Comparison of ENCODE assay signal across 9 cellular contexts in the genomic region with DNA sequence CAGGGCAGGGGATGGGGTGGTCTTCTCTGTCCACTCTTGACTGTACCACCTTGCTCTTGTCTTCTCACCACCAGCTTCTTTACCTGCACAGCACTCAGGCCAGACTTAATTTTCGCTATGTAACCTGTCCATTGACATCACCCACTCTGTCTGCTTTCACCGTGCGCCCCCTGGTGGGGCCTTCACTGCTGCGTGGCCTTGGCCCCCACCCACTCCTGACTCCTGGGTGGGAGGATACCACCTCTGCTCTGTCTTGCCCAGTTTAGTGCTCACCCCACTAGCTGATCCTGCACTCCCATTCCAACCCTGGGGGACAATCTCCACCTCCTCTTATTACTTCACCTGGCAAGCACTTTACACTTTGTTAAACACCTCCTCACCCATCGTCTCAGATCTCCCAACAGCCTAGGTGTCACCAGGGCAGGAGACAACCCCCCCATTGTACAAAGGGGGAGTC. TPM values are rescaled to one million over a fixed set of nuclear protein-coding genes. Genes with fewer than 3 reads are reported as not detected.
DNase-seq lines count a peak whose midpoint lies in the region; ATAC-seq and TF ChIP-seq lines count a peak whose summit lies in the region.
"Had no signal": no experiment of that assay in that cellular context is flagged by ENCODE, and none has a peak within 500 bp of the region (broad histone marks: within the 10 kb centered on the region; RNA-seq: fewer than 3 reads in every experiment).

No MANE protein-coding gene starts in this region.

- intact Hi-C loops in HCT116 (cut with micrococcal nuclease) = loop anchor here (1.0 to 5.0 kb wide), 4 partner anchors 29 to 408 kb away; no protein-coding TSS in a partner anchor
- intact Hi-C loops in gastrocnemius medialis (cut with DNase I; ENCODE audit: low total_unique reads) = loop anchor here (1.0 kb wide), 2 partner anchors 29 to 190 kb away; no protein-coding TSS in a partner anchor

- no peak for DNase-seq in AG09319 (ENCODE audit: extremely low read depth, low read depth)
- DNase-seq in HCT116 (ENCODE audit: low read depth, low spot score) = peak; percentile 37
- DNase-seq in SK-N-DZ (ENCODE audit: low spot score) = peak; percentile 51
- DNase-seq in activated gamma-delta T cell treated with anti-CD3 and anti-CD28 coated beads, Interleukin-2, amount 50 U/mL, for 16 hours (ENCODE audit: low read depth) = peak; percentile 64
- DNase-seq in cardiac muscle cell (ENCODE audit: low read depth in 1 of 2, low spot score in 1 of 2) = peak; percentile 65 to 67
- peak in 1 of 2 donors; percentile 61 for DNase-seq in gastrocnemius medialis
- DNase-seq in occipital lobe (lab: John Stamatoyannopoulos, UW) = no peak

- H3K4me3 ChIP-seq in HCT116 (replicated peaks in 1 of 2; ENCODE audit: low read depth in 1 of 2, low read length in 2 of 2) (no peak overlapping the region), cardiac muscle cell (no peak overlapping the region), gastrocnemius medialis (no peak overlapping the region)

- no peaks in the 10 kb centered on the region for H3K36me3 ChIP-seq in HCT116 (ENCODE audit: control insufficient read depth in 1 of 2, insufficient read depth in 2 of 2, low read length in 2 of 2)
- no peaks in the 10 kb centered on the region for H3K36me3 ChIP-seq in cardiac muscle cell
- H3K36me3 ChIP-seq in gastrocnemius medialis = no peaks in the 10 kb centered on the region

- H3K9me2 ChIP-seq in HCT116 (ENCODE audit: insufficient read depth) = no peaks in the 10 kb centered on the region

- no peak overlapping the region for H3K9ac ChIP-seq in HCT116 (ENCODE audit: low read length)

- H3K9me3 ChIP-seq in HCT116 (ENCODE audit: control insufficient read depth in 1 of 2, insufficient read depth in 1 of 2, low read depth in 1 of 2, low read length in 2 of 2) = no peaks in the 10 kb centered on the region
- no peaks in the 10 kb centered on the region for H3K9me3 ChIP-seq in cardiac muscle cell (ENCODE audit: low read depth)
- no peaks in the 10 kb centered on the region for H3K9me3 ChIP-seq in gastrocnemius medialis

- in situ Hi-C loops in gastrocnemius medialis (cut with MboI; ENCODE audit: low sequenced_read_pairs in 4 of 4) = loop anchor here in 2 of 4 donors (10.0 kb wide), 1 partner anchor 180 kb away; a partner anchor contains a TSS

- no peak overlapping the region for H2AFZ ChIP-seq in HCT116 (ENCODE audit: low read depth, low read length, poor library complexity, severe bottlenecking)

- H3K27ac ChIP-seq in HCT116 (ENCODE audit: low read depth, low read length) = no peak overlapping the region
- H3K27ac ChIP-seq in cardiac muscle cell = no peak overlapping the region
- H3K27ac ChIP-seq in gastrocnemius medialis = no peak overlapping the region

- ATAC-seq in HCT116 (peak; percentile 67), gastrocnemius medialis (peak in 1 of 2 donors; percentile 29), GM21717 (IDR thresholded peaks at IDR 0.05; ENCODE audit: unreplicated experiment) (no peak)

- RAD21 ChIA-PET in HCT116 (lab: Charles Lee; ENCODE audit: low non-redundant PET in 1 of 2, low total read pairs in 2 of 2, uncharacterized antibody in 2 of 2, unreplicated experiment in 2 of 2) = interaction anchor here in 1 of 2 experiments (1.0 kb wide), 1 partner anchor 429 kb away, joined by 3 read pairs; no protein-coding TSS in a partner anchor

- no peaks in the 10 kb centered on the region for H3K79me2 ChIP-seq in HCT116 (ENCODE audit: insufficient read depth, low read length)

- H3K4me2 ChIP-seq in HCT116 (ENCODE audit: low read length) = no peak overlapping the region

- TF ChIP-seq CTCF in AG09319 (IDR thresholded peaks at IDR 0.05; ENCODE audit: low read depth, low read length) = peak; percentile 92
- TF ChIP-seq CTCF in HCT116 (IDR thresholded peaks at IDR 0.05 in 2 of 3, conservative IDR thresholded peaks at IDR 0.05 in 1 of 3; ENCODE audit: borderline replicate concordance in 1 of 3, insufficient read depth in 1 of 3, low read depth in 2 of 3, low read length in 2 of 3) = peak; percentile 90 to 95 (median 92)
- TF ChIP-seq CTCF in cardiac muscle cell (IDR thresholded peaks at IDR 0.05; ENCODE audit: low read depth, low read length) = peak; percentile 92
- TF ChIP-seq CTCF in gastrocnemius medialis (IDR thresholded peaks at IDR 0.05 in 4 of 5, conservative IDR thresholded peaks at IDR 0.05 in 1 of 5) = peak; percentile 70 to 89 (median 87)

- no TSS peak for BruUV-seq in HCT116 (replicated peaks; lab: Mats Ljungman, UMichigan)

- POLR2A ChIA-PET in HCT116 (lab: Charles Lee) = no interaction called here

- TF ChIP-seq POLR2A in HCT116 (IDR thresholded peaks at IDR 0.05; ENCODE audit: borderline replicate concordance, extremely low read depth, insufficient read depth, insufficient read length) (no peak), gastrocnemius medialis (IDR thresholded peaks at IDR 0.05) (no peak)

- CTCF ChIA-PET in HCT116 (lab: Charles Lee) = interaction anchor here (0.6 to 2.0 kb wide), 8 partner anchors 14 to 529 kb away, joined by 3 to 7 read pairs (median 4); no protein-coding TSS in a partner anchor

- no peaks in the 10 kb centered on the region for H4K20me1 ChIP-seq in HCT116 (ENCODE audit: insufficient read depth)

- H3K4me1 ChIP-seq in HCT116 (ENCODE audit: control insufficient read depth in 1 of 2, insufficient read depth in 2 of 2, low read length in 2 of 2) (peaks cover 0 to 13% of the 10 kb centered on the region in 2 experiments; a peak in 2 of 4 replicates), cardiac muscle cell (ENCODE audit: low read depth) (peaks cover 31% of the 10 kb centered on the region), gastrocnemius medialis (peaks cover 11 to 14% of the 10 kb centered on the region in 2 donors)

- H3K27me3 ChIP-seq in HCT116 (ENCODE audit: insufficient read depth, low read length) (no peaks in the 10 kb centered on the region), cardiac muscle cell (no peaks in the 10 kb centered on the region), gastrocnemius medialis (no peaks in the 10 kb centered on the region)

- TF ChIP-seq RAD21 in HCT116 (IDR thresholded peaks at IDR 0.05; ENCODE audit: low read depth) = peak; percentile 88

TF ChIP-seq in HCT116, 20 proteins besides CTCF, POLR2A, EP300 and RAD21:
- TF ChIP-seq, protein P1, sequence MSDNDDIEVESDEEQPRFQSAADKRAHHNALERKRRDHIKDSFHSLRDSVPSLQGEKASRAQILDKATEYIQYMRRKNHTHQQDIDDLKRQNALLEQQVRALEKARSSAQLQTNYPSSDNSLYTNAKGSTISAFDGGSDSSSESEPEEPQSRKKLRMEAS (IDR thresholded peaks at IDR 0.05) = no peak
- TF ChIP-seq YY1 (IDR thresholded peaks at IDR 0.05; ENCODE audit: extremely low read depth, insufficient replicate concordance, low read depth, low read length) = peak; percentile 37
- TF ChIP-seq, protein P2, sequence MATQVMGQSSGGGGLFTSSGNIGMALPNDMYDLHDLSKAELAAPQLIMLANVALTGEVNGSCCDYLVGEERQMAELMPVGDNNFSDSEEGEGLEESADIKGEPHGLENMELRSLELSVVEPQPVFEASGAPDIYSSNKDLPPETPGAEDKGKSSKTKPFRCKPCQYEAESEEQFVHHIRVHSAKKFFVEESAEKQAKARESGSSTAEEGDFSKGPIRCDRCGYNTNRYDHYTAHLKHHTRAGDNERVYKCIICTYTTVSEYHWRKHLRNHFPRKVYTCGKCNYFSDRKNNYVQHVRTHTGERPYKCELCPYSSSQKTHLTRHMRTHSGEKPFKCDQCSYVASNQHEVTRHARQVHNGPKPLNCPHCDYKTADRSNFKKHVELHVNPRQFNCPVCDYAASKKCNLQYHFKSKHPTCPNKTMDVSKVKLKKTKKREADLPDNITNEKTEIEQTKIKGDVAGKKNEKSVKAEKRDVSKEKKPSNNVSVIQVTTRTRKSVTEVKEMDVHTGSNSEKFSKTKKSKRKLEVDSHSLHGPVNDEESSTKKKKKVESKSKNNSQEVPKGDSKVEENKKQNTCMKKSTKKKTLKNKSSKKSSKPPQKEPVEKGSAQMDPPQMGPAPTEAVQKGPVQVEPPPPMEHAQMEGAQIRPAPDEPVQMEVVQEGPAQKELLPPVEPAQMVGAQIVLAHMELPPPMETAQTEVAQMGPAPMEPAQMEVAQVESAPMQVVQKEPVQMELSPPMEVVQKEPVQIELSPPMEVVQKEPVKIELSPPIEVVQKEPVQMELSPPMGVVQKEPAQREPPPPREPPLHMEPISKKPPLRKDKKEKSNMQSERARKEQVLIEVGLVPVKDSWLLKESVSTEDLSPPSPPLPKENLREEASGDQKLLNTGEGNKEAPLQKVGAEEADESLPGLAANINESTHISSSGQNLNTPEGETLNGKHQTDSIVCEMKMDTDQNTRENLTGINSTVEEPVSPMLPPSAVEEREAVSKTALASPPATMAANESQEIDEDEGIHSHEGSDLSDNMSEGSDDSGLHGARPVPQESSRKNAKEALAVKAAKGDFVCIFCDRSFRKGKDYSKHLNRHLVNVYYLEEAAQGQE (IDR thresholded peaks at IDR 0.05; ENCODE audit: low read depth) = no peak

RNA-seq across cellular contexts. Expression of a gene that starts 17.7 kb away (rescaled TPM):
- total RNA-seq in HCT116 (2021; ENCODE audit: unreplicated experiment) (0.32 TPM), cardiac muscle cell (101 and 121 TPM in 2 replicates), gastrocnemius medialis (1 to 10 TPM; 2.3 to 7.9 (median 7.3) TPM), occipital lobe (2.3 TPM)
- polyA plus RNA-seq in HCT116 (2012) = 0.48 and 0.50 TPM in 2 replicates
- 0.43 and 0.46 TPM in 2 replicates for polyA plus RNA-seq in SK-N-DZ (2014; cell fraction: cytosol; rRNA removed)
- 1.3 and 2.0 TPM in 2 replicates for polyA plus RNA-seq in SK-N-DZ (2014; cell fraction: nucleus; rRNA removed)
- 112 and 164 TPM in 2 replicates for polyA plus RNA-seq in cardiac muscle cell
- total RNA-seq: mononuclear cell had no signal

RNA-seq across cellular contexts. Expression of a gene that starts 32.0 kb away (rescaled TPM):
- total RNA-seq in HCT116 (2021; ENCODE audit: unreplicated experiment) = not detected
- polyA plus RNA-seq in HCT116 (2012) = not detected in 2 replicates
- not detected in 2 replicates for polyA plus RNA-seq in SK-N-DZ (2014; cell fraction: cytosol; rRNA removed)
- polyA plus RNA-seq in SK-N-DZ (2014; cell fraction: nucleus; rRNA removed) = not detected in 2 replicates
- 2,390 and 3,091 TPM in 2 replicates for total RNA-seq in cardiac muscle cell
- polyA plus RNA-seq in cardiac muscle cell = 2,590 and 3,027 TPM in 2 replicates
- total RNA-seq in gastrocnemius medialis = 100 to 1,000 TPM in 2 of 4 donors, 10 to 100 TPM in 2; 42.5 to 544 (median 281) TPM
- not detected for total RNA-seq in occipital lobe
- total RNA-seq: mononuclear cell had no signal

Comparison
In these comparisons a context has a peak if more than half of its experiments do, and no peak if none do; other contexts are left out.
1. DNase-seq: peak in HCT116 (single experiment), SK-N-DZ (single experiment), activated gamma-delta T cell treated with anti-CD3 and anti-CD28 coated beads, Interleukin-2, amount 50 U/mL, for 16 hours (single experiment) and cardiac muscle cell (2 of 2); none in AG09319 (single experiment) and occipital lobe (single experiment).
2. RNA of a gene that starts 17.7 kb away (total RNA-seq): 101 to 121 TPM in cardiac muscle cell; 2.3 to 7.9 TPM in gastrocnemius medialis, 2.3 TPM in occipital lobe (single experiment) and 0.32 TPM in HCT116 (single experiment); every median in the first group is over 10 times any median in the second.
3. RNA of a gene that starts 32.0 kb away (total RNA-seq): 2,390 to 3,091 TPM in cardiac muscle cell and 42.5 to 544 TPM in gastrocnemius medialis; not detected in HCT116 (single experiment) and not detected in occipital lobe (single experiment); every median in the first group is over 10 times any median in the second.
4. Peak in every context shown above with its lines, with median percentiles within 50 percentile points of each other: CTCF ChIP-seq.